Comparison of ENCODE assay signal across 1 cellular context in genomic region chr9:33446507-33447403, GRCh38.
TF ChIP-seq lines count a peak whose summit lies in the region.

No MANE protein-coding gene starts in this region.

TF ChIP-seq in IMR-90, 13 proteins besides CTCF, POLR2A, EP300 and RAD21 (continued from another document):
- TF ChIP-seq FOS (IDR thresholded peaks at IDR 0.05; ENCODE audit: low read depth, low read length) (0 out of 2 replicates have a peak, but pooled peaks have one; percentile 9), CHD1 (IDR thresholded peaks at IDR 0.05; ENCODE audit: low read depth, low read length) (no peak), CEBPB (IDR thresholded peaks at IDR 0.05; ENCODE audit: low read depth, low read length) (no peak), ELK1 (IDR thresholded peaks at IDR 0.05; ENCODE audit: borderline replicate concordance, low read depth, low read length) (no peak), MAZ (IDR thresholded peaks at IDR 0.05; ENCODE audit: borderline replicate concordance, low read depth, low read length) (no peak), RFX5 (IDR thresholded peaks at IDR 0.05; ENCODE audit: low read depth, low read length) (no peak), USF2 (IDR thresholded peaks at IDR 0.05; ENCODE audit: low read depth, low read length) (no peak), MAFK (IDR thresholded peaks at IDR 0.05; ENCODE audit: low read depth, low read length) (no peak), MXI1 (IDR thresholded peaks at IDR 0.05; ENCODE audit: borderline replicate concordance, low read depth, low read length) (no peak)
TF ChIP-seq in IMR-90: peak in this region for 2.
